ENCODE assay signal across 1 cellular context in genomic region chr5:68839019-68839552, GRCh38.
TF ChIP-seq lines count a peak whose summit lies in the region.

No MANE protein-coding gene starts in this region.

TF ChIP-seq in GM12878, 131 proteins besides CTCF, POLR2A, EP300 and RAD21 (continued from another document):
- TF ChIP-seq BCL3 (IDR thresholded peaks at IDR 0.05; ENCODE audit: borderline replicate concordance, insufficient read depth, low read depth, low read length, poor library complexity, severe bottlenecking), result peak; percentile 17
- no peak for TF ChIP-seq BHLHE40 (IDR thresholded peaks at IDR 0.05; ENCODE audit: borderline replicate concordance in 1 of 2, low read depth in 2 of 2, low read length in 1 of 2)
